In genomic region chr16:27327586-27327915, GRCh38 we compare ENCODE assay signal across 7 cellular contexts. TPM values are rescaled to one million over a fixed set of nuclear protein-coding genes. Genes with fewer than 3 reads are reported as not detected.
DNase-seq lines count a peak whose midpoint lies in the region; ATAC-seq, FAIRE-seq and TF ChIP-seq lines count a peak whose summit lies in the region.

No MANE protein-coding gene starts in this region.

- peaks cover 8% of the 10 kb centered on the region; the same call in 1 of the 2 replicates for H3K36me3 ChIP-seq in KOPT-K1 (ENCODE audit: insufficient read depth, low read length)
- peaks cover 0 to 33% (median 21%) of the 10 kb centered on the region in 4 donors for H3K36me3 ChIP-seq in stomach

- H3K4me1 Mint-ChIP-seq in activated naive CD8-positive, alpha-beta T cell treated with anti-CD3 and anti-CD28 coated beads, Interleukin-2, amount 10 ng/mL, durations not matched to agents 7 days and 5 days, result peaks cover 67% of the 10 kb centered on the region

- in situ Hi-C loops in G401 (cut with HindIII; ENCODE audit: low sequenced_read_pairs), result no loop called here

- no peak for FAIRE-seq in urothelium cell line (lab: Jason Lieb, UNC)

- peaks cover 66 to 98% (median 82%) of the 10 kb centered on the region in 4 donors for H3K4me1 ChIP-seq in stomach

- H3K4me3 Mint-ChIP-seq in activated naive CD8-positive, alpha-beta T cell treated with anti-CD3 and anti-CD28 coated beads, Interleukin-2, amount 10 ng/mL, durations not matched to agents 7 days and 5 days, result peak overlapping the region; percentile 67

- POLR2A ChIA-PET in activated naive CD8-positive, alpha-beta T cell treated with anti-CD3 and anti-CD28 coated beads, Interleukin-2, amount 10 ng/mL, durations not matched to agents 7 days and 5 days (lab: Charles Lee), result interaction anchor here (0.6 to 3.2 kb wide), 6 partner anchors 10 to 120 kb away, joined by 3 to 11 read pairs (median 7); no protein-coding TSS in a partner anchor

- H3K27me3 ChIP-seq in layer of hippocampus (ENCODE audit: control insufficient read depth, insufficient read depth, low read length) (no peaks in the 10 kb centered on the region), stomach (no peaks in the 10 kb centered on the region)

- intact Hi-C loops in stomach (cut with DNase I; ENCODE audit: low total_unique reads), result no loop called here

- no peak for TF ChIP-seq EP300 in stomach (IDR thresholded peaks at IDR 0.05)

- H3K4me3 ChIP-seq in stomach, result peak overlapping the region in 1 of 4 donors; percentile 4

- no peak for ATAC-seq in activated naive CD8-positive, alpha-beta T cell treated with anti-CD3 and anti-CD28 coated beads, Interleukin-2, amount 10 ng/mL, durations not matched to agents 7 days and 5 days (ENCODE audit: low read depth)

- no peaks in the 10 kb centered on the region for H3K27me3 Mint-ChIP-seq in activated naive CD8-positive, alpha-beta T cell treated with anti-CD3 and anti-CD28 coated beads, Interleukin-2, amount 10 ng/mL, durations not matched to agents 7 days and 5 days

- no peak for DNase-seq in activated naive CD8-positive, alpha-beta T cell treated with anti-CD3 and anti-CD28 coated beads, Interleukin-2, amount 10 ng/mL, durations not matched to agents 7 days and 5 days
- DNase-seq in stomach (no peak), urothelium cell line (ENCODE audit: low spot score) (no peak), G401 (ENCODE audit: low spot score) (no peak), occipital lobe (lab: John Stamatoyannopoulos, UW) (no peak)

- 54 to 67% (median 66%) methylated on average over 3 of the region's 3 CpGs for WGBS in stomach, 5 donors

- H3K9me3 ChIP-seq in KOPT-K1 (ENCODE audit: insufficient read depth, low read length, poor library complexity, severe bottlenecking), result no peaks in the 10 kb centered on the region
- no peaks in the 10 kb centered on the region for H3K9me3 ChIP-seq in stomach

- peaks cover 59% of the 10 kb centered on the region for H3K36me3 Mint-ChIP-seq in activated naive CD8-positive, alpha-beta T cell treated with anti-CD3 and anti-CD28 coated beads, Interleukin-2, amount 10 ng/mL, durations not matched to agents 7 days and 5 days

- peak overlapping the region; percentile 87 for H3K27ac Mint-ChIP-seq in activated naive CD8-positive, alpha-beta T cell treated with anti-CD3 and anti-CD28 coated beads, Interleukin-2, amount 10 ng/mL, durations not matched to agents 7 days and 5 days

- H3K27ac ChIP-seq in KOPT-K1 (ENCODE audit: low read depth, low read length, poor library complexity, severe bottlenecking) (peak overlapping the region; percentile 57), layer of hippocampus (ENCODE audit: low read depth, low read length) (peak overlapping the region; percentile 71), stomach (peak overlapping the region; percentile 89 to 100 (median 100))

- no peak for TF ChIP-seq CTCF in stomach (IDR thresholded peaks at IDR 0.05)

- no peaks in the 10 kb centered on the region for H3K9me3 Mint-ChIP-seq in activated naive CD8-positive, alpha-beta T cell treated with anti-CD3 and anti-CD28 coated beads, Interleukin-2, amount 10 ng/mL, durations not matched to agents 7 days and 5 days

- no peak for TF ChIP-seq POLR2A in stomach (IDR thresholded peaks at IDR 0.05)

RNA-seq across cellular contexts. Expression of gene IL4R, which starts 13.8 kb away (rescaled TPM):
- total RNA-seq in activated naive CD8-positive, alpha-beta T cell treated with anti-CD3 and anti-CD28 coated beads, Interleukin-2, amount 10 ng/mL, durations not matched to agents 7 days and 5 days, result 100 to 1,000 TPM; 215 TPM
- total RNA-seq in stomach (100 to 1,000 TPM in 2 of 5 donors, 10 to 100 TPM in 3; 23.9 to 120 (median 55.2) TPM), occipital lobe (1.1 TPM)
- polyA plus RNA-seq in stomach, result 10 to 100 TPM; 17.4 to 55.8 (median 18.9) TPM
- 12.1 and 22.7 TPM in 2 replicates for total RNA-seq in G401 (2014; rRNA removed; shearing (Covaris generic))

RNA-seq across cellular contexts. Expression of gene NSMCE1, which starts 59.0 kb away (rescaled TPM):
- total RNA-seq in activated naive CD8-positive, alpha-beta T cell treated with anti-CD3 and anti-CD28 coated beads, Interleukin-2, amount 10 ng/mL, durations not matched to agents 7 days and 5 days, result 10 to 100 TPM; 69.0 to 75.6 TPM
- total RNA-seq in stomach, result 100 to 1,000 TPM in 1 of 5 donors, 10 to 100 TPM in 3, 1 to 10 TPM in 1; 9.3 to 120 (median 24.1) TPM
- polyA plus RNA-seq in stomach, result 10 to 100 TPM; 53.5 to 67.0 (median 66.0) TPM
- 16.1 and 32.5 TPM in 2 replicates for total RNA-seq in G401 (2014; rRNA removed; shearing (Covaris generic))
- total RNA-seq in occipital lobe, result 26.4 TPM
